Comparison of ENCODE assay signal across 19 cellular contexts in genomic region chr3:182807056-182807455, GRCh38. TPM values are rescaled to one million over a fixed set of nuclear protein-coding genes. Genes with fewer than 3 reads are reported as not detected.
DNase-seq lines count a peak whose midpoint lies in the region; ATAC-seq lines count a peak whose summit lies in the region.
"Had no signal": no experiment of that assay in that cellular context is flagged by ENCODE, and none has a peak within 500 bp of the region (broad histone marks: within the 10 kb centered on the region; RNA-seq: fewer than 3 reads in every experiment).

No MANE protein-coding gene starts in this region.

- no peaks in the 10 kb centered on the region for H3K9me2 ChIP-seq in GM23248 (ENCODE audit: insufficient read depth)

- no peak overlapping the region for H3K4me2 ChIP-seq in GM23248 (ENCODE audit: unreplicated experiment)

- H3K27ac Mint-ChIP-seq in activated naive CD8-positive, alpha-beta T cell, result no peak overlapping the region
- no peak overlapping the region for H3K27ac Mint-ChIP-seq in activated naive CD8-positive, alpha-beta T cell treated with anti-CD3 and anti-CD28 coated beads for 36 hours
- H3K27ac Mint-ChIP-seq in central memory CD8-positive, alpha-beta T cell (ENCODE audit: low read depth), result peak overlapping the region; percentile 56

- H3K27me3 ChIP-seq in subcutaneous abdominal adipose tissue (ENCODE audit: control insufficient read depth in 5 of 5, insufficient read depth in 4 of 5, low read length in 5 of 5), result no peaks in the 10 kb centered on the region
- H3K27me3 ChIP-seq in GM23248 (replicated peaks; ENCODE audit: insufficient read depth), result no peaks in the 10 kb centered on the region
- H3K27me3 ChIP-seq: Peyer's patch had no signal

- no peaks in the 10 kb centered on the region for H3K9me3 Mint-ChIP-seq in activated naive CD8-positive, alpha-beta T cell (ENCODE audit: low read depth)
- no peaks in the 10 kb centered on the region for H3K9me3 Mint-ChIP-seq in activated naive CD8-positive, alpha-beta T cell treated with anti-CD3 and anti-CD28 coated beads for 36 hours
- H3K9me3 Mint-ChIP-seq in central memory CD8-positive, alpha-beta T cell, result no peaks in the 10 kb centered on the region

- H2AFZ ChIP-seq in GM23248, result no peak overlapping the region

- H3K79me2 ChIP-seq in GM23248 (ENCODE audit: insufficient read depth), result peaks cover 100% of the 10 kb centered on the region

- no peak overlapping the region for H3K9ac ChIP-seq in SK-N-MC (ENCODE audit: insufficient read length)
- peak overlapping the region in 1 of 5 donors; percentile 41 for H3K9ac ChIP-seq in subcutaneous abdominal adipose tissue (ENCODE audit: low read length in 5 of 5)
- no peak overlapping the region for H3K9ac ChIP-seq in GM23248

- H3K4me1 ChIP-seq in subcutaneous abdominal adipose tissue (ENCODE audit: control insufficient read depth in 5 of 5, insufficient read depth in 5 of 5, low read length in 5 of 5) (peaks cover 3 to 56% (median 19%) of the 10 kb centered on the region in 5 donors), GM23248 (ENCODE audit: insufficient read depth) (peaks cover 40% of the 10 kb centered on the region)
- H3K4me1 ChIP-seq: Peyer's patch had no signal

- no peak overlapping the region for H3K4me3 ChIP-seq in SK-N-MC
- H3K4me3 ChIP-seq in subcutaneous abdominal adipose tissue (ENCODE audit: low read depth in 1 of 5, low read length in 5 of 5), result no peak overlapping the region
- no peak overlapping the region for H3K4me3 ChIP-seq in GM23248
- H3K4me3 ChIP-seq: Peyer's patch had no signal

- no peaks in the 10 kb centered on the region for H3K36me3 ChIP-seq in SK-N-MC (ENCODE audit: insufficient read depth, low read length)
- no peaks in the 10 kb centered on the region for H3K36me3 ChIP-seq in subcutaneous abdominal adipose tissue (ENCODE audit: control insufficient read depth in 5 of 5, insufficient read depth in 5 of 5, low read length in 5 of 5)
- no peaks in the 10 kb centered on the region for H3K36me3 ChIP-seq in GM23248 (ENCODE audit: low read depth)
- H3K36me3 ChIP-seq: Peyer's patch had no signal

- H3K27me3 Mint-ChIP-seq in activated naive CD8-positive, alpha-beta T cell, result no peaks in the 10 kb centered on the region
- H3K27me3 Mint-ChIP-seq in activated naive CD8-positive, alpha-beta T cell treated with anti-CD3 and anti-CD28 coated beads for 36 hours, result no peaks in the 10 kb centered on the region
- no peaks in the 10 kb centered on the region for H3K27me3 Mint-ChIP-seq in central memory CD8-positive, alpha-beta T cell

- peaks cover 13% of the 10 kb centered on the region; the same call in 1 of the 2 replicates for H4K20me1 ChIP-seq in GM23248 (ENCODE audit: insufficient read depth)

- peaks cover 19% of the 10 kb centered on the region; the same call in 1 of the 2 replicates for H3F3A ChIP-seq in GM23248 (ENCODE audit: insufficient read depth)

- H3K27ac ChIP-seq in SK-N-MC, result peak overlapping the region; percentile 4; the same call in 1 of the 2 replicates
- H3K27ac ChIP-seq in subcutaneous abdominal adipose tissue (ENCODE audit: low read depth, low read length), result peak overlapping the region; percentile 47
- no peak overlapping the region for H3K27ac ChIP-seq in GM23248
- H3K27ac ChIP-seq: Peyer's patch had no signal

- in situ Hi-C loops in GM23248 (cut with MboI), result no loop called here

- peak overlapping the region; percentile 4 for H3K4me3 Mint-ChIP-seq in activated naive CD8-positive, alpha-beta T cell
- H3K4me3 Mint-ChIP-seq in activated naive CD8-positive, alpha-beta T cell treated with anti-CD3 and anti-CD28 coated beads for 36 hours, result no peak overlapping the region
- no peak overlapping the region for H3K4me3 Mint-ChIP-seq in central memory CD8-positive, alpha-beta T cell

- no peak for ATAC-seq in central memory CD8-positive, alpha-beta T cell (replicated peaks; ENCODE audit: extremely low read depth, poor library complexity, severe bottlenecking)
- no peak for ATAC-seq in left lobe of liver
- ATAC-seq in HG02840 (IDR thresholded peaks at IDR 0.05; ENCODE audit: low FRiP score, unreplicated experiment), result no peak

- peaks cover 74% of the 10 kb centered on the region for H3K4me1 Mint-ChIP-seq in activated naive CD8-positive, alpha-beta T cell (ENCODE audit: low read depth)
- H3K4me1 Mint-ChIP-seq in activated naive CD8-positive, alpha-beta T cell treated with anti-CD3 and anti-CD28 coated beads for 36 hours, result peaks cover 54% of the 10 kb centered on the region
- peaks cover 81% of the 10 kb centered on the region for H3K4me1 Mint-ChIP-seq in central memory CD8-positive, alpha-beta T cell

- no peak for DNase-seq in activated naive CD8-positive, alpha-beta T cell treated with anti-CD3 and anti-CD28 coated beads for 36 hours
- DNase-seq in SK-N-MC (ENCODE audit: low read depth, low spot score), result no peak
- DNase-seq in central memory CD8-positive, alpha-beta T cell (ENCODE audit: low spot score in 2 of 2), result no peak
- DNase-seq in GM23248, result no peak
- DNase-seq in left lobe of liver (ENCODE audit: low spot score), result no peak
- DNase-seq: AML-193, C1 segment of cervical spinal cord, DMS53, GOT3, Kasumi-1, NCI-H1694, NCI-H2081, NCI-H2171, NCI-H345, NCI-H524, Peyer's patch had no signal

- WGBS in GM23248 (ENCODE audit: low coverage in 1 of 2, low lambda C conversion rate in 2 of 2, missing lambda C conversion rate in 2 of 2), 2 experiments, result 89 to 100% methylated on average over 1 of the region's 1 CpG

- no peaks in the 10 kb centered on the region for H3K9me3 ChIP-seq in SK-N-MC (ENCODE audit: low read depth, low read length)
- H3K9me3 ChIP-seq in subcutaneous abdominal adipose tissue (ENCODE audit: control insufficient read depth in 5 of 5, low read length in 5 of 5), result no peaks in the 10 kb centered on the region
- H3K9me3 ChIP-seq in GM23248 (ENCODE audit: low read depth), result no peaks in the 10 kb centered on the region
- H3K9me3 ChIP-seq: Peyer's patch had no signal

- H3K36me3 Mint-ChIP-seq in activated naive CD8-positive, alpha-beta T cell, result peaks cover 6% of the 10 kb centered on the region
- peaks cover 13% of the 10 kb centered on the region for H3K36me3 Mint-ChIP-seq in activated naive CD8-positive, alpha-beta T cell treated with anti-CD3 and anti-CD28 coated beads for 36 hours
- peaks cover 4% of the 10 kb centered on the region for H3K36me3 Mint-ChIP-seq in central memory CD8-positive, alpha-beta T cell (ENCODE audit: insufficient read depth)

RNA-seq across cellular contexts. Expression of gene ATP11B, which starts 13.8 kb away (rescaled TPM):
- 10 to 100 TPM; 83.3 to 85.0 TPM for total RNA-seq in activated naive CD8-positive, alpha-beta T cell treated with anti-CD3 and anti-CD28 coated beads for 36 hours
- total RNA-seq in GM23248 (2014; rRNA removed; shearing (Covaris generic)), result 68.1 and 73.5 TPM in 2 replicates
- 24.0 and 25.5 TPM in 2 replicates for polyA plus RNA-seq in GM23248 (2016; fragmentation: Nextera tagmentation; extraction: Ambion mirVana)
- total RNA-seq in left lobe of liver, result 22.6 TPM
